In the genomic region with DNA sequence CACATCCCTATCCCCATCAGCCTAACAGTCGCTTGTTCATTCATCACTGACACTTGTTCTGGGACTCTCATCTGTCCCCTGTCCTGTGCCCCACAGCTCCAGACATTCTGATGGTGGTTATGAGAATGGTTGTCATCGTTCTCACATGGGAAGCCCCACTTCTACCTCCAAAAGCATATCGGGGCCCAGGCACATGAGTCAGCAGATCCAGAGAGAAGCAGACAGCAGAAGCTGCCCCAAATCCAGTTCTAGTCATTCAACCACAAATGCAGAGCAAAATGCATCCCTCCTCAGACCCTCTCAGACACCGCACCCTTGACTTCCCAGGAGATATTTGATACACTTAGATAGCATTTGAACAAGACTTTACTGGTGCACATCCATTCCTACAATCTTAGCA, we compare ENCODE assay signal across 29 cellular contexts.
"Had no signal": no experiment of that assay in that cellular context is flagged by ENCODE, and none has a peak within 500 bp of the region (broad histone marks: within the 10 kb centered on the region; RNA-seq: fewer than 3 reads in every experiment).

No MANE protein-coding gene starts in this region.

- FAIRE-seq: colon, endometrium, endothelial cell of umbilical vein, frontal cortex had no signal

- H3K4me2 ChIP-seq: hepatocyte had no signal

- H3K4me3 ChIP-seq: colonic mucosa, coronary artery, dorsolateral prefrontal cortex, esophagus muscularis mucosa, esophagus squamous epithelium, gastrocnemius medialis, gastroesophageal sphincter, heart left ventricle, heart right ventricle, hepatocyte had no signal

- ATAC-seq: effector memory CD8-positive, alpha-beta T cell; esophagus mucosa; foreskin keratinocyte; gastrocnemius medialis; gastroesophageal sphincter; heart left ventricle; heart right ventricle had no signal

- H3K27me3 ChIP-seq: colonic mucosa, esophagus muscularis mucosa, esophagus squamous epithelium, foreskin keratinocyte, gastrocnemius medialis, gastroesophageal sphincter, heart left ventricle, hepatocyte had no signal

- H3K79me2 ChIP-seq: hepatocyte had no signal

- H2AFZ ChIP-seq: hepatocyte had no signal

- H3K4me1 ChIP-seq: colonic mucosa, esophagus squamous epithelium, foreskin keratinocyte, gastrocnemius medialis had no signal

- H3K36me3 ChIP-seq: colonic mucosa, esophagus muscularis mucosa, esophagus squamous epithelium, gastrocnemius medialis, gastroesophageal sphincter, heart left ventricle, heart right ventricle had no signal

- H3K9me3 ChIP-seq: colonic mucosa, gastrocnemius medialis had no signal

- DNase-seq: colonic mucosa; cortex of kidney; dermis blood vessel endothelial cell; effector CD4-positive, alpha-beta T cell; effector CD8-positive, alpha-beta T cell; effector memory CD4-positive, alpha-beta T cell; effector memory CD8-positive, alpha-beta T cell; endodermal cell; erythroblast; esophagus squamous epithelium; foreskin fibroblast; foreskin keratinocyte; foreskin melanocyte; gastrocnemius medialis; glutamatergic neuron; head of caudate nucleus; heart left ventricle; heart right ventricle had no signal

- H3K27ac ChIP-seq: colonic mucosa, coronary artery, epithelial cell of prostate, esophagus muscularis mucosa, esophagus squamous epithelium, foreskin keratinocyte, gastrocnemius medialis, gastroesophageal sphincter, heart left ventricle, heart right ventricle, hepatocyte had no signal
